9 cellular contexts compared by ENCODE assay signal in the genomic region with DNA sequence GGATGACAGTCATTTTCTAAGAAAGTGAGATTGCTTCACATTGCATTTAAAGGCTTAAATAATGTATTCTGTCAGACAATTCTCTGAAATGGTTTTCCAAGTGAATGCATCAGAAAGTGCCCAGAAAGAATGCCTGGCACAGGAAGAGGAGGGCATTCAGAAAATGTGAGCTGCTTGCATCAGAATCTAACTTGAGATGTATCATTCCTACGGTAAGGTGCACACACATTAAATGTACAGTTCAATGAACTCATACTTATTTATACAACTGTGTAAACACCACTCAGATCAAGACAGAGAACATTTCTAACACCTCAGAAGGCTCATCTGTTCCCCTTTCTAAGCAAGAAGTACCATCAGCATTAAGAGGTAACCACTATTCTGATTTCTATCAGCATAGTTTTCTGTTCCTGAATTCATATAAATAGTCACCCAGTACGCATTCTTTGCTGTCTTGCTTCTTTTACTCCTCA.
DNase-seq lines count a peak whose midpoint lies in the region; ATAC-seq and TF ChIP-seq lines count a peak whose summit lies in the region.
"Had no signal": no experiment of that assay in that cellular context is flagged by ENCODE, and none has a peak within 500 bp of the region (broad histone marks: within the 10 kb centered on the region; RNA-seq: fewer than 3 reads in every experiment).

No MANE protein-coding gene starts in this region.

- no peak for TF ChIP-seq POLR2A in vagina (IDR thresholded peaks at IDR 0.05)

- no peaks in the 10 kb centered on the region for H3K36me3 ChIP-seq in vagina
- H3K36me3 ChIP-seq: sigmoid colon had no signal

- H3K36me3 Mint-ChIP-seq in activated T-helper 17 cell treated with anti-CD3 and anti-CD28 coated beads, Interleukin-2, amount 50 U/mL, for 72 hours (ENCODE audit: low read depth): peaks cover 5% of the 10 kb centered on the region

- H3K9me3 Mint-ChIP-seq in activated T-helper 17 cell treated with anti-CD3 and anti-CD28 coated beads, Interleukin-2, amount 50 U/mL, for 72 hours: peaks cover 16% of the 10 kb centered on the region

- peak; percentile 95 for ATAC-seq in GM18511 (IDR thresholded peaks at IDR 0.05; ENCODE audit: unreplicated experiment)
- ATAC-seq in GM19463 (IDR thresholded peaks at IDR 0.05; ENCODE audit: unreplicated experiment): peak; percentile 79
- ATAC-seq in HG03045 (IDR thresholded peaks at IDR 0.05; ENCODE audit: unreplicated experiment): peak; percentile 85
- ATAC-seq in activated T-helper 17 cell treated with anti-CD3 and anti-CD28 coated beads, Interleukin-2, amount 50 U/mL, for 72 hours (replicated peaks): peak; percentile 87

- H3K9me3 ChIP-seq in vagina: no peaks in the 10 kb centered on the region
- H3K9me3 ChIP-seq: sigmoid colon had no signal

- DNase-seq in NCI-H2029 treated with DMSO at 0.1 percent for 48 hours (lab: John Stamatoyannopoulos, UW): no peak
- DNase-seq in NOMO-1 treated with dmso at 0.1 percent for 144 hours (lab: John Stamatoyannopoulos, UW; ENCODE audit: unreplicated experiment): no peak
- DNase-seq in NCI-H345 treated with DMSO at 0.1 percent for 48 hours (lab: John Stamatoyannopoulos, UW; ENCODE audit: unreplicated experiment): no peak
- DNase-seq in vagina (ENCODE audit: extremely low spot score in 2 of 2): no peak
- DNase-seq: sigmoid colon had no signal

- no peaks in the 10 kb centered on the region for H3K27me3 Mint-ChIP-seq in activated T-helper 17 cell treated with anti-CD3 and anti-CD28 coated beads, Interleukin-2, amount 50 U/mL, for 72 hours

- no peak for TF ChIP-seq CTCF in vagina (IDR thresholded peaks at IDR 0.05)

- intact Hi-C loops in vagina (cut with DNase I): no loop called here

- no peaks in the 10 kb centered on the region for H3K27me3 ChIP-seq in vagina
- H3K27me3 ChIP-seq: sigmoid colon had no signal

- H3K4me1 ChIP-seq in vagina: no peaks in the 10 kb centered on the region
- H3K4me1 ChIP-seq: sigmoid colon had no signal

- H3K27ac ChIP-seq in vagina: no peak overlapping the region
- H3K27ac ChIP-seq: sigmoid colon had no signal

- peak overlapping the region; percentile 48 for H3K4me3 Mint-ChIP-seq in activated T-helper 17 cell treated with anti-CD3 and anti-CD28 coated beads, Interleukin-2, amount 50 U/mL, for 72 hours

- peak overlapping the region; percentile 86 for H3K27ac Mint-ChIP-seq in activated T-helper 17 cell treated with anti-CD3 and anti-CD28 coated beads, Interleukin-2, amount 50 U/mL, for 72 hours

- no peak overlapping the region for H3K4me3 ChIP-seq in vagina
- H3K4me3 ChIP-seq: sigmoid colon had no signal

- peaks cover 36% of the 10 kb centered on the region for H3K4me1 Mint-ChIP-seq in activated T-helper 17 cell treated with anti-CD3 and anti-CD28 coated beads, Interleukin-2, amount 50 U/mL, for 72 hours
